In the genomic region with DNA sequence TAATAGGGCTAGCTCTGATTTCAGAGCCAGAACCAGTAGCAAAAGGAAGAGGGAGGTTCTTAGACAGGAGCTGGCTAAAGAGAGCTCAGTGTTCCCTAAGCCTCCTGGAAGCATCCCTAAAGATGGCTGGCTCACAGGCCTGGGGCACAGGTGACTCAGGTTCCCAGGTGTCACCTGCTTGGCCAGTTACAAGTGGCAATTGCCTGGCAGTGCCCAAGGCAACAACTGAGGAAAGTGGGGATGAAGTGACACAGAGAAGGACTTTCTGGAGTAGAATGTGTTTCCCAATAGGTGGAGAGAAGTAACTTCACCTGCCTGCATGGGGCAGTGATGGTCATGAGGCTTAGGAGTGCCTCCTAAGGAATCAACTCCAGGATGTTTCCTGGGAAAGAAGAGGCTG, we compare ENCODE assay signal across 17 cellular contexts.
DNase-seq lines count a peak whose midpoint lies in the region; ATAC-seq and TF ChIP-seq lines count a peak whose summit lies in the region.
"Had no signal": no experiment of that assay in that cellular context is flagged by ENCODE, and none has a peak within 500 bp of the region (broad histone marks: within the 10 kb centered on the region; RNA-seq: fewer than 3 reads in every experiment).

No MANE protein-coding gene starts in this region.

- no peak overlapping the region for H3K14ac ChIP-seq in IMR-90 (replicated peaks; ENCODE audit: low read depth, low read length)

- no peaks in the 10 kb centered on the region for H3K4me1 ChIP-seq in IMR-90 (ENCODE audit: control insufficient read depth, insufficient read depth, low read length)
- H3K4me1 ChIP-seq in PC-9 (replicated peaks; ENCODE audit: insufficient read depth) = peaks cover 11% of the 10 kb centered on the region

- H3K36me3 Mint-ChIP-seq in natural killer cell treated with Interleukin-12 subunit alpha and Interleukin-12 subunit beta and Interleukin-15 and Interleukin-18, amount 100 ng/mL, for 72 hours = no peaks in the 10 kb centered on the region
- H3K36me3 Mint-ChIP-seq in activated T-cell treated with anti-CD3 and anti-CD28 coated beads, Interleukin-2, amount 50 U/mL, for 24 hours (ENCODE audit: low read depth) = no peaks in the 10 kb centered on the region
- H3K36me3 Mint-ChIP-seq: CD4-positive, alpha-beta memory T cell had no signal

- in situ Hi-C loops in IMR-90 (cut with MboI; ENCODE audit: low sequenced_read_pairs) = no loop called here

- H3K18ac ChIP-seq in IMR-90 (ENCODE audit: low read depth, low read length) = no peak overlapping the region

- H3K9me3 Mint-ChIP-seq in natural killer cell treated with Interleukin-12 subunit alpha and Interleukin-12 subunit beta and Interleukin-15 and Interleukin-18, amount 100 ng/mL, for 72 hours = no peaks in the 10 kb centered on the region
- no peaks in the 10 kb centered on the region for H3K9me3 Mint-ChIP-seq in activated T-cell treated with anti-CD3 and anti-CD28 coated beads, Interleukin-2, amount 50 U/mL, for 24 hours

- no peak overlapping the region for H3K4me3 Mint-ChIP-seq in natural killer cell treated with Interleukin-12 subunit alpha and Interleukin-12 subunit beta and Interleukin-15 and Interleukin-18, amount 100 ng/mL, for 72 hours
- H3K4me3 Mint-ChIP-seq in activated T-cell treated with anti-CD3 and anti-CD28 coated beads, Interleukin-2, amount 50 U/mL, for 24 hours = no peak overlapping the region
- H3K4me3 Mint-ChIP-seq: CD4-positive, alpha-beta memory T cell; GM23338; H9 had no signal

- TF ChIP-seq RAD21 in IMR-90 (IDR thresholded peaks at IDR 0.05; ENCODE audit: low read length) = no peak

- H3K27me3 ChIP-seq in IMR-90 (ENCODE audit: control insufficient read depth, insufficient read depth, low read length) (peaks cover 18% of the 10 kb centered on the region), PC-9 (ENCODE audit: insufficient read depth, low read depth) (no peaks in the 10 kb centered on the region)

- no peak overlapping the region for H2AK9ac ChIP-seq in IMR-90 (replicated peaks; ENCODE audit: low read depth, low read length, poor library complexity)

- no peak overlapping the region for H2BK120ac ChIP-seq in IMR-90 (ENCODE audit: low read depth, low read length)

- no peaks in the 10 kb centered on the region for H3K79me2 ChIP-seq in PC-9 (ENCODE audit: low read depth)

- H3K4me3 ChIP-seq in IMR-90 (ENCODE audit: insufficient read depth, low read depth, low read length) (no peak overlapping the region), PC-9 (no peak overlapping the region)
- H3K4me3 ChIP-seq: GM23338 had no signal

- H3K27ac ChIP-seq in IMR-90 (ENCODE audit: insufficient read depth, low read length) (no peak overlapping the region), PC-9 (no peak overlapping the region)

- no peak overlapping the region for H2BK5ac ChIP-seq in IMR-90 (ENCODE audit: low read depth, low read length, poor library complexity, severe bottlenecking)

- TF ChIP-seq CTCF in IMR-90 (conservative IDR thresholded peaks at IDR 0.05; ENCODE audit: low read depth, low read length) (no peak), PC-9 (conservative IDR thresholded peaks at IDR 0.05) (0 out of 2 replicates have a peak, but pooled peaks have one; percentile 21)

- H3K9me3 ChIP-seq in IMR-90 (ENCODE audit: control insufficient read depth, insufficient read depth, low read length) = peaks cover 3% of the 10 kb centered on the region
- H3K9me3 ChIP-seq in PC-9 (ENCODE audit: insufficient read depth, low read depth) = no peaks in the 10 kb centered on the region

- no peaks in the 10 kb centered on the region for H3K9me2 ChIP-seq in PC-9 (ENCODE audit: insufficient read depth)

- intact Hi-C loops in IMR-90 (cut with micrococcal nuclease) = no loop called here
- intact Hi-C loops in PC-9 (cut with micrococcal nuclease; ENCODE audit: unreplicated experiment) = no loop called here

- POLR2A ChIA-PET in IMR-90 (lab: Charles Lee; ENCODE audit: unreplicated experiment) = no interaction called here
- POLR2A ChIA-PET in PC-9 (lab: Charles Lee; ENCODE audit: unreplicated experiment) = no interaction called here

- ATAC-seq in IMR-90 (ENCODE audit: low read depth) (no peak), esophagus mucosa (peak; percentile 28), HG02852 (IDR thresholded peaks at IDR 0.05; ENCODE audit: unreplicated experiment) (no peak)
- no peak for ATAC-seq in natural killer cell treated with Interleukin-12 subunit alpha and Interleukin-12 subunit beta and Interleukin-15 and Interleukin-18, amount 100 ng/mL, for 72 hours
- ATAC-seq: GM23338, HCT116 had no signal

- no peak overlapping the region for H4K91ac ChIP-seq in IMR-90 (ENCODE audit: insufficient read depth, low read depth, low read length)

- H4K8ac ChIP-seq in IMR-90 (ENCODE audit: low read depth in 2 of 2, low read length in 2 of 2) = no peak overlapping the region

- H3K56ac ChIP-seq in IMR-90 (ENCODE audit: extremely low read depth, insufficient read depth, low read length) = 0 out of 2 replicates have a peak overlapping the region, but pooled peaks have one; percentile 24

- no peak overlapping the region for H2AFZ ChIP-seq in IMR-90 (replicated peaks; ENCODE audit: low read length, poor library complexity)
- H2AFZ ChIP-seq in PC-9 = no peak overlapping the region
- H2AFZ ChIP-seq: GM23338 had no signal

- no peaks in the 10 kb centered on the region for H3K79me1 ChIP-seq in IMR-90 (ENCODE audit: low read depth in 1 of 2, low read length in 2 of 2)

- CTCF ChIA-PET in IMR-90 (lab: Yijun Ruan, JAX) = no interaction called here
- CTCF ChIA-PET in PC-9 (lab: Charles Lee) = interaction anchor here (0.7 kb wide), 1 partner anchor 23 kb away, joined by 5 read pairs; no protein-coding TSS in a partner anchor

- H3K9ac ChIP-seq in IMR-90 (ENCODE audit: low read depth, low read length) = no peak overlapping the region

- no peak overlapping the region for H2BK15ac ChIP-seq in IMR-90 (ENCODE audit: low read depth, low read length)

- no peak overlapping the region for H2AK5ac ChIP-seq in IMR-90 (ENCODE audit: low read depth, low read length)

- DNase-seq in HT-29 (ENCODE audit: low spot score) (peak; percentile 8), IMR-90 (no peak), PC-9 (peak in 1 of 2 experiments; percentile 82), putamen (ENCODE audit: low spot score) (no peak)
- DNase-seq in natural killer cell treated with Interleukin-12 subunit alpha and Interleukin-12 subunit beta and Interleukin-15 and Interleukin-18, amount 100 ng/mL, for 72 hours (ENCODE audit: low spot score) = no peak
- no peak for DNase-seq in activated T-cell treated with anti-CD3 and anti-CD28 coated beads, Interleukin-2, amount 50 U/mL, for 24 hours
- DNase-seq: C1 segment of cervical spinal cord; Calu3; CD4-positive, alpha-beta memory T cell; DMS53; DMS79 treated with DMSO at 0.1 percent for 48 hours; GF-D8; H9 had no signal

- no peaks in the 10 kb centered on the region for H3K4me1 Mint-ChIP-seq in natural killer cell treated with Interleukin-12 subunit alpha and Interleukin-12 subunit beta and Interleukin-15 and Interleukin-18, amount 100 ng/mL, for 72 hours (ENCODE audit: low read depth in 2 of 2)
- no peaks in the 10 kb centered on the region for H3K4me1 Mint-ChIP-seq in activated T-cell treated with anti-CD3 and anti-CD28 coated beads, Interleukin-2, amount 50 U/mL, for 24 hours (ENCODE audit: low read depth)
- H3K4me1 Mint-ChIP-seq: CD4-positive, alpha-beta memory T cell had no signal

- no peak overlapping the region for H3K27ac Mint-ChIP-seq in natural killer cell treated with Interleukin-12 subunit alpha and Interleukin-12 subunit beta and Interleukin-15 and Interleukin-18, amount 100 ng/mL, for 72 hours
- H3K27ac Mint-ChIP-seq in activated T-cell treated with anti-CD3 and anti-CD28 coated beads, Interleukin-2, amount 50 U/mL, for 24 hours = no peak overlapping the region
- H3K27ac Mint-ChIP-seq: CD4-positive, alpha-beta memory T cell; GM23338; H9 had no signal

- H3K36me3 ChIP-seq in IMR-90 (ENCODE audit: control insufficient read depth, insufficient read depth, low read length) (no peaks in the 10 kb centered on the region), PC-9 (ENCODE audit: low read depth) (no peaks in the 10 kb centered on the region)

- H4K5ac ChIP-seq in IMR-90 (ENCODE audit: low read depth, low read length) = no peak overlapping the region

- H3K9me1 ChIP-seq in IMR-90 (ENCODE audit: insufficient read depth, low read length) = no peaks in the 10 kb centered on the region; the same call in 1 of the 2 replicates

- BruUV-seq in IMR-90 (replicated peaks; lab: Mats Ljungman, UMichigan) = no TSS peak
- BruUV-seq in PC-9 (replicated peaks; lab: Mats Ljungman, UMichigan) = no TSS peak

- dilution Hi-C loops in IMR-90 (cut with HindIII; ENCODE audit: low sequenced_read_pairs, unreplicated experiment) = no loop called here

- no peak overlapping the region for H3K23ac ChIP-seq in IMR-90 (ENCODE audit: low read depth, low read length)

- H3F3A ChIP-seq in PC-9 (ENCODE audit: insufficient read depth, low read depth) = no peaks in the 10 kb centered on the region

- peaks cover 7 to 9% of the 10 kb centered on the region in 2 donors for H3K27me3 Mint-ChIP-seq in natural killer cell treated with Interleukin-12 subunit alpha and Interleukin-12 subunit beta and Interleukin-15 and Interleukin-18, amount 100 ng/mL, for 72 hours
- H3K27me3 Mint-ChIP-seq in activated T-cell treated with anti-CD3 and anti-CD28 coated beads, Interleukin-2, amount 50 U/mL, for 24 hours = peaks cover 3% of the 10 kb centered on the region
- H3K27me3 Mint-ChIP-seq: CD4-positive, alpha-beta memory T cell had no signal

- no peak for TF ChIP-seq POLR2A in IMR-90 (IDR thresholded peaks at IDR 0.05; ENCODE audit: low read depth, low read length)

- H3K4ac ChIP-seq in IMR-90 (ENCODE audit: low read depth, low read length) = no peak overlapping the region

- H3K4me2 ChIP-seq in IMR-90 (ENCODE audit: low read depth, low read length) (no peak overlapping the region), PC-9 (no peak overlapping the region)
- H3K4me2 ChIP-seq: GM23338 had no signal

- H2BK20ac ChIP-seq in IMR-90 (ENCODE audit: low read depth, low read length) = no peak overlapping the region

- no peaks in the 10 kb centered on the region for H4K20me1 ChIP-seq in IMR-90 (ENCODE audit: insufficient read depth, low read length)
- H4K20me1 ChIP-seq in PC-9 (ENCODE audit: insufficient read depth) = no peaks in the 10 kb centered on the region

TF ChIP-seq in IMR-90, 13 proteins besides CTCF, POLR2A, EP300 and RAD21 (continues in another document):
- TF ChIP-seq SMC3 (IDR thresholded peaks at IDR 0.05; ENCODE audit: low read depth, low read length) (no peak), NFE2L2 (IDR thresholded peaks at IDR 0.05; ENCODE audit: low read depth, low read length) (no peak), FOS (IDR thresholded peaks at IDR 0.05; ENCODE audit: low read depth, low read length) (no peak), MAZ (IDR thresholded peaks at IDR 0.05; ENCODE audit: borderline replicate concordance, low read depth, low read length) (no peak), BHLHE40 (IDR thresholded peaks at IDR 0.05; ENCODE audit: low read depth, low read length) (no peak), CHD1 (IDR thresholded peaks at IDR 0.05; ENCODE audit: low read depth, low read length) (no peak), CEBPB (IDR thresholded peaks at IDR 0.05; ENCODE audit: low read depth, low read length) (no peak)
